Comparison of ENCODE assay signal across 18 cellular contexts in genomic region chr6:41155132-41155805, GRCh38. TPM values are rescaled to one million over a fixed set of nuclear protein-coding genes. Genes with fewer than 3 reads are reported as not detected.
DNase-seq lines count a peak whose midpoint lies in the region; ATAC-seq and TF ChIP-seq lines count a peak whose summit lies in the region.
"Had no signal": no experiment of that assay in that cellular context is flagged by ENCODE, and none has a peak within 500 bp of the region (broad histone marks: within the 10 kb centered on the region; RNA-seq: fewer than 3 reads in every experiment).

No MANE protein-coding gene starts in this region.

- H3K9me3 Mint-ChIP-seq in Caco-2 (ENCODE audit: unreplicated experiment) (no peaks in the 10 kb centered on the region), neural progenitor cell (no peaks in the 10 kb centered on the region)

- no peak overlapping the region for H2AFZ ChIP-seq in neural progenitor cell (replicated peaks)

- H3K4me1 Mint-ChIP-seq in Caco-2 (ENCODE audit: low read depth, unreplicated experiment) (peaks cover 20% of the 10 kb centered on the region), neural progenitor cell (no peaks in the 10 kb centered on the region)

- no peaks in the 10 kb centered on the region for H3K9me3 ChIP-seq in Caco-2
- H3K9me3 ChIP-seq in neural progenitor cell (ENCODE audit: low read depth) = no peaks in the 10 kb centered on the region
- H3K9me3 ChIP-seq: A549 had no signal

- H3K4me2 ChIP-seq in neural progenitor cell = no peak overlapping the region
- H3K4me2 ChIP-seq: A549 had no signal

- H4K20me1 ChIP-seq in neural progenitor cell (ENCODE audit: low read depth) = no peaks in the 10 kb centered on the region

- no peak overlapping the region for H3K9ac ChIP-seq in neural progenitor cell

- DNase-seq in Caco-2 = peak; percentile 53 to 57
- DNase-seq in LHCN-M2 (ENCODE audit: low read depth) = peak; percentile 52
- peak; percentile 4 for DNase-seq in fibroblast of peridontal ligament (ENCODE audit: extremely low read depth)
- DNase-seq in myocyte (ENCODE audit: low read depth) = peak; percentile 79
- no peak for DNase-seq in neural progenitor cell (ENCODE audit: low spot score)
- no peak for DNase-seq in NCI-H1436 (lab: John Stamatoyannopoulos, UW)
- DNase-seq: C1 segment of cervical spinal cord, DND-41, Kasumi-1, NCI-H2029, NCI-H2171 treated with DMSO at 0.1 percent for 48 hours, NCI-H82, PC-3 had no signal

- POLR2A ChIA-PET in Caco-2 (lab: Charles Lee) = no interaction called here

- TF ChIP-seq CTCF in Caco-2 (IDR thresholded peaks at IDR 0.05; ENCODE audit: insufficient read depth in 1 of 2, low read depth in 1 of 2, low read length in 1 of 2, severe bottlenecking in 1 of 2, unreplicated experiment in 1 of 2) = no peak
- no peak for TF ChIP-seq CTCF in neural progenitor cell (IDR thresholded peaks at IDR 0.05)

- peak overlapping the region; percentile 49 for H3K4me3 Mint-ChIP-seq in Caco-2 (ENCODE audit: unreplicated experiment)
- no peak overlapping the region for H3K4me3 Mint-ChIP-seq in neural progenitor cell

- H3K36me3 ChIP-seq in Caco-2 (ENCODE audit: control insufficient read depth, insufficient read depth, low read length) (no peaks in the 10 kb centered on the region), neural progenitor cell (no peaks in the 10 kb centered on the region)

- H3K27ac ChIP-seq in neural progenitor cell = no peak overlapping the region
- H3K27ac ChIP-seq: A549, RWPE1 had no signal

- no peaks in the 10 kb centered on the region for H3K27me3 ChIP-seq in Caco-2 (replicated peaks; ENCODE audit: control insufficient read depth, insufficient read depth, low read length)
- no peaks in the 10 kb centered on the region for H3K27me3 ChIP-seq in neural progenitor cell

- no peaks in the 10 kb centered on the region for H3K27me3 Mint-ChIP-seq in Caco-2 (ENCODE audit: insufficient read depth, unreplicated experiment)
- H3K27me3 Mint-ChIP-seq in neural progenitor cell (ENCODE audit: insufficient read depth, low read depth) = peaks cover 4% of the 10 kb centered on the region

- no peaks in the 10 kb centered on the region for H3F3A ChIP-seq in neural progenitor cell (ENCODE audit: low read depth)

- H3K4me3 ChIP-seq in Caco-2 (ENCODE audit: low read depth, low read length) (no peak overlapping the region; the same call in 1 of the 2 replicates), neural progenitor cell (no peak overlapping the region)
- H3K4me3 ChIP-seq: A549 had no signal

- H3K79me2 ChIP-seq in neural progenitor cell (ENCODE audit: low read depth) = no peaks in the 10 kb centered on the region

- CTCF ChIA-PET in Caco-2 (lab: Charles Lee) = no interaction called here

- H3K27ac Mint-ChIP-seq in Caco-2 (ENCODE audit: unreplicated experiment) (peak overlapping the region; percentile 13), neural progenitor cell (no peak overlapping the region)

- no TSS peak for BruUV-seq in Caco-2 (replicated peaks; lab: Mats Ljungman, UMichigan)

- H3K36me3 Mint-ChIP-seq in Caco-2 (ENCODE audit: insufficient read depth, unreplicated experiment) (no peaks in the 10 kb centered on the region), neural progenitor cell (no peaks in the 10 kb centered on the region)

- intact Hi-C loops in Caco-2 (cut with micrococcal nuclease; ENCODE audit: unreplicated experiment) = no loop called here

- no peak for ATAC-seq in HG03520 (IDR thresholded peaks at IDR 0.05; ENCODE audit: unreplicated experiment)
- ATAC-seq: A549, PC-3 had no signal

- peaks cover 18% of the 10 kb centered on the region for H3K4me1 ChIP-seq in Caco-2
- H3K4me1 ChIP-seq in neural progenitor cell = no peaks in the 10 kb centered on the region
- H3K4me1 ChIP-seq: A549 had no signal

RNA-seq across cellular contexts. Expression of gene TREML1, which starts 1.1 kb away (rescaled TPM):
- total RNA-seq in Caco-2 (2022) (not detected in 2 replicates), LHCN-M2 (2014; rRNA removed) (not detected in 2 replicates), myocyte (not detected in 2 replicates), neural progenitor cell (ENCODE audit: low replicate concordance) (not detected in 2 replicates)
- polyA plus RNA-seq in LHCN-M2 (2012) = not detected
- polyA plus RNA-seq in myocyte (2012) = not detected
- total RNA-seq: NCI-H460, PC-3, SK-MEL-5 had no signal
- polyA plus RNA-seq: A549 had no signal

RNA-seq across cellular contexts. Expression of gene TREM2, which starts 7.6 kb away (rescaled TPM):
- total RNA-seq in Caco-2 (2022) (not detected in 2 replicates), LHCN-M2 (2014; rRNA removed) (not detected in 2 replicates), myocyte (0.16 TPM in 1 of 2 replicates, not detected in the other), neural progenitor cell (ENCODE audit: low replicate concordance) (not detected in 2 replicates)
- polyA plus RNA-seq in LHCN-M2 (2012) = 0.10 TPM
- polyA plus RNA-seq in myocyte (2012) = 0.13 TPM
- total RNA-seq: NCI-H460, PC-3, SK-MEL-5 had no signal
- polyA plus RNA-seq: A549 had no signal

RNA-seq across cellular contexts. Expression of gene TREML2, which starts 45.7 kb away (rescaled TPM):
- not detected in 2 replicates for total RNA-seq in Caco-2 (2022)
- total RNA-seq in LHCN-M2 (2014; rRNA removed) = not detected in 2 replicates
- not detected for polyA plus RNA-seq in LHCN-M2 (2012)
- not detected in 2 replicates for total RNA-seq in myocyte
- not detected for polyA plus RNA-seq in myocyte (2012)
- not detected in 2 replicates for total RNA-seq in neural progenitor cell (ENCODE audit: low replicate concordance)
- total RNA-seq: NCI-H460, PC-3, SK-MEL-5 had no signal
- polyA plus RNA-seq: A549 had no signal

Comparison
In these comparisons a context has a peak if more than half of its experiments do, and no peak if none do; other contexts are left out.
1. DNase-seq: peak in Caco-2 (2 of 2), LHCN-M2 (single experiment), fibroblast of peridontal ligament (single experiment) and myocyte (single experiment); none in neural progenitor cell (single experiment) and NCI-H1436 (single experiment).